In genomic region chr22:19962246-19962908, GRCh38 we compare ENCODE assay signal across 1 cellular context.
TF ChIP-seq lines count a peak whose summit lies in the region.

No MANE protein-coding gene starts in this region.

TF ChIP-seq in HepG2, 621 proteins besides CTCF, POLR2A, EP300 and RAD21 (continued from another document and continues in another):
- TF ChIP-seq POLR2AphosphoS2 (IDR thresholded peaks at IDR 0.05; ENCODE audit: low read depth, low read length) (no peak), CC2D1A (CRISPR knock-in tag; IDR thresholded peaks at IDR 0.05) (no peak), NFKBIZ (CRISPR knock-in tag; IDR thresholded peaks at IDR 0.05) (no peak), SP2 (CRISPR knock-in tag; IDR thresholded peaks at IDR 0.05) (no peak), ZNF251 (CRISPR knock-in tag; IDR thresholded peaks at IDR 0.05) (no peak), THYN1 (CRISPR knock-in tag; IDR thresholded peaks at IDR 0.05; ENCODE audit: borderline replicate concordance, low read depth) (no peak), AGO2 (optimal IDR thresholded peaks at IDR 0.05; ENCODE audit: low read depth, low read length) (peak; percentile 67), NONO (IDR thresholded peaks at IDR 0.05) (no peak), NONO (CRISPR knock-in tag; conservative IDR thresholded peaks at IDR 0.05) (no peak), ZNF274 (CRISPR knock-in tag; IDR thresholded peaks at IDR 0.05) (peak; percentile 34; the same call in 1 of the 2 replicates), ZC3H4 (CRISPR knock-in tag; IDR thresholded peaks at IDR 0.05; ENCODE audit: borderline replicate concordance) (no peak), BHLHE40 (IDR thresholded peaks at IDR 0.05; ENCODE audit: low read length) (no peak), SPEN (CRISPR knock-in tag; IDR thresholded peaks at IDR 0.05; ENCODE audit: low read depth) (peak; percentile 48; the same call in 1 of the 2 replicates), ZNF136 (CRISPR knock-in tag; IDR thresholded peaks at IDR 0.05; ENCODE audit: low read depth) (peak; percentile 77; the same call in 1 of the 2 replicates), ZZZ3 (CRISPR knock-in tag; IDR thresholded peaks at IDR 0.05; ENCODE audit: borderline replicate concordance) (no peak), RCOR2 (CRISPR knock-in tag; IDR thresholded peaks at IDR 0.05) (0 out of 2 replicates have a peak, but pooled peaks have one; percentile 34), SMYD3 (CRISPR knock-in tag; IDR thresholded peaks at IDR 0.05) (0 out of 2 replicates have a peak, but pooled peaks have one; percentile 50), MTERF4 (CRISPR knock-in tag; IDR thresholded peaks at IDR 0.05) (no peak), YY1 (IDR thresholded peaks at IDR 0.05; ENCODE audit: insufficient read depth, insufficient replicate concordance, low read depth, low read length) (peak; percentile 22), PATZ1 (CRISPR knock-in tag; IDR thresholded peaks at IDR 0.05) (peak; percentile 68), MAX (IDR thresholded peaks at IDR 0.05) (peak; percentile 53), POLR2AphosphoS5 (IDR thresholded peaks at IDR 0.05; ENCODE audit: low read depth, low read length) (peak; percentile 57), ZMYM4 (CRISPR knock-in tag; IDR thresholded peaks at IDR 0.05) (no peak), ZNF530 (CRISPR knock-in tag; IDR thresholded peaks at IDR 0.05; ENCODE audit: low read depth) (no peak), RBAK (CRISPR knock-in tag; IDR thresholded peaks at IDR 0.05) (no peak), ZNF33B (CRISPR knock-in tag; IDR thresholded peaks at IDR 0.05) (no peak), SNAI1 (CRISPR knock-in tag; IDR thresholded peaks at IDR 0.05; ENCODE audit: borderline replicate concordance) (no peak), AFF4 (CRISPR knock-in tag; IDR thresholded peaks at IDR 0.05) (no peak), SOX6 (IDR thresholded peaks at IDR 0.05) (no peak), SOX6 (CRISPR knock-in tag; IDR thresholded peaks at IDR 0.05) (peak; percentile 29; the same call in 1 of the 2 replicates), ZNF121 (CRISPR knock-in tag; IDR thresholded peaks at IDR 0.05) (no peak), ZNF468 (CRISPR knock-in tag; IDR thresholded peaks at IDR 0.05) (no peak), NR2F6 (IDR thresholded peaks at IDR 0.05) (no peak; the same call in 1 of the 2 replicates), NR2F6 (CRISPR knock-in tag; IDR thresholded peaks at IDR 0.05) (peak; percentile 26; the same call in 1 of the 2 replicates), ZNF382 (CRISPR knock-in tag; IDR thresholded peaks at IDR 0.05; ENCODE audit: borderline replicate concordance) (no peak), HNRNPH1 (optimal IDR thresholded peaks at IDR 0.05; ENCODE audit: low read depth, low read length) (no peak), RAD51 (IDR thresholded peaks at IDR 0.05; ENCODE audit: borderline replicate concordance) (no peak), MAFF (IDR thresholded peaks at IDR 0.05; ENCODE audit: low read depth, low read length) (no peak)
- TF ChIP-seq, protein P1, sequence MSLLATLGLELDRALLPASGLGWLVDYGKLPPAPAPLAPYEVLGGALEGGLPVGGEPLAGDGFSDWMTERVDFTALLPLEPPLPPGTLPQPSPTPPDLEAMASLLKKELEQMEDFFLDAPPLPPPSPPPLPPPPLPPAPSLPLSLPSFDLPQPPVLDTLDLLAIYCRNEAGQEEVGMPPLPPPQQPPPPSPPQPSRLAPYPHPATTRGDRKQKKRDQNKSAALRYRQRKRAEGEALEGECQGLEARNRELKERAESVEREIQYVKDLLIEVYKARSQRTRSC (CRISPR knock-in tag; IDR thresholded peaks at IDR 0.05; ENCODE audit: low read depth): no peak
- TF ChIP-seq, protein P2, sequence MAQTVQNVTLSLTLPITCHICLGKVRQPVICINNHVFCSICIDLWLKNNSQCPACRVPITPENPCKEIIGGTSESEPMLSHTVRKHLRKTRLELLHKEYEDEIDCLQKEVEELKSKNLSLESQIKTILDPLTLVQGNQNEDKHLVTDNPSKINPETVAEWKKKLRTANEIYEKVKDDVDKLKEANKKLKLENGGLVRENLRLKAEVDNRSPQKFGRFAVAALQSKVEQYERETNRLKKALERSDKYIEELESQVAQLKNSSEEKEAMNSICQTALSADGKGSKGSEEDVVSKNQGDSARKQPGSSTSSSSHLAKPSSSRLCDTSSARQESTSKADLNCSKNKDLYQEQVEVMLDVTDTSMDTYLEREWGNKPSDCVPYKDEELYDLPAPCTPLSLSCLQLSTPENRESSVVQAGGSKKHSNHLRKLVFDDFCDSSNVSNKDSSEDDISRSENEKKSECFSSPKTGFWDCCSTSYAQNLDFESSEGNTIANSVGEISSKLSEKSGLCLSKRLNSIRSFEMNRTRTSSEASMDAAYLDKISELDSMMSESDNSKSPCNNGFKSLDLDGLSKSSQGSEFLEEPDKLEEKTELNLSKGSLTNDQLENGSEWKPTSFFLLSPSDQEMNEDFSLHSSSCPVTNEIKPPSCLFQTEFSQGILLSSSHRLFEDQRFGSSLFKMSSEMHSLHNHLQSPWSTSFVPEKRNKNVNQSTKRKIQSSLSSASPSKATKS (CRISPR knock-in tag; IDR thresholded peaks at IDR 0.05): no peak
- TF ChIP-seq, protein P3, sequence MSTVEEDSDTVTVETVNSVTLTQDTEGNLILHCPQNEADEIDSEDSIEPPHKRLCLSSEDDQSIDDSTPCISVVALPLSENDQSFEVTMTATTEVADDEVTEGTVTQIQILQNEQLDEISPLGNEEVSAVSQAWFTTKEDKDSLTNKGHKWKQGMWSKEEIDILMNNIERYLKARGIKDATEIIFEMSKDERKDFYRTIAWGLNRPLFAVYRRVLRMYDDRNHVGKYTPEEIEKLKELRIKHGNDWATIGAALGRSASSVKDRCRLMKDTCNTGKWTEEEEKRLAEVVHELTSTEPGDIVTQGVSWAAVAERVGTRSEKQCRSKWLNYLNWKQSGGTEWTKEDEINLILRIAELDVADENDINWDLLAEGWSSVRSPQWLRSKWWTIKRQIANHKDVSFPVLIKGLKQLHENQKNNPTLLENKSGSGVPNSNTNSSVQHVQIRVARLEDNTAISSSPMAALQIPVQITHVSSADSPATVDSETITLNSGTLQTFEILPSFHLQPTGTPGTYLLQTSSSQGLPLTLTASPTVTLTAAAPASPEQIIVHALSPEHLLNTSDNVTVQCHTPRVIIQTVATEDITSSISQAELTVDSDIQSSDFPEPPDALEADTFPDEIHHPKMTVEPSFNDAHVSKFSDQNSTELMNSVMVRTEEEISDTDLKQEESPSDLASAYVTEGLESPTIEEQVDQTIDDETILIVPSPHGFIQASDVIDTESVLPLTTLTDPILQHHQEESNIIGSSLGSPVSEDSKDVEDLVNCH (CRISPR knock-in tag; IDR thresholded peaks at IDR 0.05): no peak
- TF ChIP-seq, protein P4, sequence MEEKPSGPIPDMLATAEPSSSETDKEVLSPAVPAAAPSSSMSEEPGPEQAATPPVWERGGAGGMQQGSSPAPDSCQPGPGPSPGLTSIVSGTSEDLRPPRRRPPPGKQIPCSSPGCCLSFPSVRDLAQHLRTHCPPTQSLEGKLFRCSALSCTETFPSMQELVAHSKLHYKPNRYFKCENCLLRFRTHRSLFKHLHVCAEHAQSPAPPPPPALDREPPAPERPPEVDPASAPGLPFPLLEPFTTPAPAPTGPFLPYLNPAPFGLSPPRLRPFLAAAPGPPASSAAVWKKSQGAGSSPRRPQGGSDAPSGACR (CRISPR knock-in tag; IDR thresholded peaks at IDR 0.05): peak; percentile 25; the same call in 1 of the 2 replicates
- TF ChIP-seq, protein P5, sequence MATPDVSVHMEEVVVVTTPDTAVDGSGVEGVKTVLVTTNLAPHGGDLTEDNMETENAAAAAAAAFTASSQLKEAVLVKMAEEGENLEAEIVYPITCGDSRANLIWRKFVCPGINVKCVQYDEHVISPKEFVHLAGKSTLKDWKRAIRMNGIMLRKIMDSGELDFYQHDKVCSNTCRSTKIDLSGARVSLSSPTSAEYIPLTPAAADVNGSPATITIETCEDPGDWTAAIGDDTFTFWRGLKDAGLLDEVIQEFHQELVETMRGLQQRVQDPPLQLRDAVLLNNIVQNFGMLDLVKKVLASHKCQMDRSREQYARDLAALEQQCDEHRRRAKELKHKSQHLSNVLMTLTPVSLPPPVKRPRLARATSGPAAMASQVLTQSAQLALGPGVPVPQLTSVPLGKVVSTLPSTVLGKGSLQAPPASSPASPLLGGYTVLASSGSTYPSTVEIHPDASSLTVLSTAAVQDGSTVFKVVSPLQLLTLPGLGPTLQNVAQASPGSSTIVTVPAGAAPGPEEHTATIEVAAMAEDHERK (CRISPR knock-in tag; IDR thresholded peaks at IDR 0.05; ENCODE audit: low read depth): no peak
- TF ChIP-seq, protein P6, sequence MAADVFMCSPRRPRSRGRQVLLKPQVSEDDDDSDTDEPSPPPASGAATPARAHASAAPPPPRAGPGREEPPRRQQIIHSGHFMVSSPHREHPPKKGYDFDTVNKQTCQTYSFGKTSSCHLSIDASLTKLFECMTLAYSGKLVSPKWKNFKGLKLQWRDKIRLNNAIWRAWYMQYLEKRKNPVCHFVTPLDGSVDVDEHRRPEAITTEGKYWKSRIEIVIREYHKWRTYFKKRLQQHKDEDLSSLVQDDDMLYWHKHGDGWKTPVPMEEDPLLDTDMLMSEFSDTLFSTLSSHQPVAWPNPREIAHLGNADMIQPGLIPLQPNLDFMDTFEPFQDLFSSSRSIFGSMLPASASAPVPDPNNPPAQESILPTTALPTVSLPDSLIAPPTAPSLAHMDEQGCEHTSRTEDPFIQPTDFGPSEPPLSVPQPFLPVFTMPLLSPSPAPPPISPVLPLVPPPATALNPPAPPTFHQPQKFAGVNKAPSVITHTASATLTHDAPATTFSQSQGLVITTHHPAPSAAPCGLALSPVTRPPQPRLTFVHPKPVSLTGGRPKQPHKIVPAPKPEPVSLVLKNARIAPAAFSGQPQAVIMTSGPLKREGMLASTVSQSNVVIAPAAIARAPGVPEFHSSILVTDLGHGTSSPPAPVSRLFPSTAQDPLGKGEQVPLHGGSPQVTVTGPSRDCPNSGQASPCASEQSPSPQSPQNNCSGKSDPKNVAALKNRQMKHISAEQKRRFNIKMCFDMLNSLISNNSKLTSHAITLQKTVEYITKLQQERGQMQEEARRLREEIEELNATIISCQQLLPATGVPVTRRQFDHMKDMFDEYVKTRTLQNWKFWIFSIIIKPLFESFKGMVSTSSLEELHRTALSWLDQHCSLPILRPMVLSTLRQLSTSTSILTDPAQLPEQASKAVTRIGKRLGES (CRISPR knock-in tag; IDR thresholded peaks at IDR 0.05; ENCODE audit: borderline replicate concordance): no peak
- TF ChIP-seq, protein P7, sequence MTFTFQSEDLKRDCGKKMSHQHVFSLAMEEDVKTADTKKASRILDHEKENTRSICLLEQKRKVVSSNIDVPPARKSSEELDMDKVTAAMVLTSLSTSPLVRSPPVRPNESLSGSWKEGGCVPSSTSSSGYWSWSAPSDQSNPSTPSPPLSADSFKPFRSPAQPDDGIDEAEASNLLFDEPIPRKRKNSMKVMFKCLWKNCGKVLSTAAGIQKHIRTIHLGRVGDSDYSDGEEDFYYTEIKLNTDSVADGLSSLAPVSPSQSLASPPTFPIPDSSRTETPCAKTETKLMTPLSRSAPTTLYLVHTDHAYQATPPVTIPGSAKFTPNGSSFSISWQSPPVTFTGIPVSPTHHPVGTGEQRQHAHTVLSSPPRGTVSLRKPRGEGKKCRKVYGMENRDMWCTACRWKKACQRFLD (CRISPR knock-in tag; IDR thresholded peaks at IDR 0.05; ENCODE audit: borderline replicate concordance): no peak
- TF ChIP-seq, protein P8, sequence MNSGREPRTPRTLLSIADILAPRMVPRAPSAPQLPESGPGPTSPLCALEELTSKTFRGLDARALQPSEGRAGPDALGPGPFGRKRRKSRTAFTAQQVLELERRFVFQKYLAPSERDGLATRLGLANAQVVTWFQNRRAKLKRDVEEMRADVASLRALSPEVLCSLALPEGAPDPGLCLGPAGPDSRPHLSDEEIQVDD (CRISPR knock-in tag; IDR thresholded peaks at IDR 0.05; ENCODE audit: borderline replicate concordance): no peak
